ENCODE assay signal across 10 cellular contexts in genomic region chr4:161419822-161420221, GRCh38.
DNase-seq lines count a peak whose midpoint lies in the region; ATAC-seq lines count a peak whose summit lies in the region.
"Had no signal": no experiment of that assay in that cellular context is flagged by ENCODE, and none has a peak within 500 bp of the region (broad histone marks: within the 10 kb centered on the region; RNA-seq: fewer than 3 reads in every experiment).

No MANE protein-coding gene starts in this region.

- no peaks in the 10 kb centered on the region for H3K27me3 ChIP-seq in effector memory CD4-positive, alpha-beta T cell (replicated peaks; ENCODE audit: control insufficient read depth, insufficient read depth, low read length, poor library complexity, severe bottlenecking)
- H3K27me3 ChIP-seq: SJSA1 had no signal

- H3K9me3 ChIP-seq in effector memory CD4-positive, alpha-beta T cell (ENCODE audit: control insufficient read depth, low read length): no peaks in the 10 kb centered on the region
- H3K9me3 ChIP-seq: SJSA1 had no signal

- DNase-seq in DMS153 (lab: John Stamatoyannopoulos, UW): peak; percentile 7
- DNase-seq in SK-MEL-5 (ENCODE audit: low read depth, low spot score): peak; percentile 92
- DNase-seq in kidney tubule cell (ENCODE audit: low spot score): peak; percentile 14
- no peak for DNase-seq in stimulated activated naive CD4-positive, alpha-beta T cell treated with Interleukin-2 at 50 U/mL for 16 hours (lab: John Stamatoyannopoulos, UW)
- no peak for DNase-seq in epidermal melanocyte (ENCODE audit: insufficient read length, low spot score)
- no peak for DNase-seq in effector memory CD4-positive, alpha-beta T cell
- no peak for DNase-seq in activated T-cell treated with anti-CD3 and anti-CD28 coated beads, Interleukin-2, amount 50 U/mL, for 1 hour

- H3K4me1 ChIP-seq in effector memory CD4-positive, alpha-beta T cell (ENCODE audit: control insufficient read depth, insufficient read depth, low read length, poor library complexity, severe bottlenecking): no peaks in the 10 kb centered on the region
- H3K4me1 ChIP-seq: SJSA1 had no signal

- ATAC-seq in HG02798 (IDR thresholded peaks at IDR 0.05; ENCODE audit: poor library complexity, unreplicated experiment): peak; percentile 66

- no peak overlapping the region for H3K4me3 ChIP-seq in effector memory CD4-positive, alpha-beta T cell (ENCODE audit: insufficient read depth, low read depth, low read length, poor library complexity, severe bottlenecking)
- H3K4me3 ChIP-seq: coronary artery, SJSA1 had no signal

- no peaks in the 10 kb centered on the region for H3K36me3 ChIP-seq in effector memory CD4-positive, alpha-beta T cell (ENCODE audit: control insufficient read depth, insufficient read depth, low read length)
- H3K36me3 ChIP-seq: SJSA1 had no signal

- in situ Hi-C loops in SK-MEL-5 (cut with HindIII; ENCODE audit: low pct_unique_long_range_greater_than_20kb, low sequenced_read_pairs): no loop called here

- no peak overlapping the region for H3K27ac ChIP-seq in effector memory CD4-positive, alpha-beta T cell (ENCODE audit: insufficient read depth, low read length, poor library complexity, severe bottlenecking)
- H3K27ac ChIP-seq: coronary artery, SJSA1 had no signal

Comparison
In these comparisons a context has a peak if more than half of its experiments do, and no peak if none do; other contexts are left out.
1. DNase-seq: peak in DMS153 (single experiment), SK-MEL-5 (single experiment) and kidney tubule cell (single experiment); none in stimulated activated naive CD4-positive, alpha-beta T cell treated with Interleukin-2 at 50 U/mL for 16 hours (single experiment), epidermal melanocyte (single experiment), effector memory CD4-positive, alpha-beta T cell (0 of 3) and activated T-cell treated with anti-CD3 and anti-CD28 coated beads, Interleukin-2, amount 50 U/mL, for 1 hour (single experiment).